Comparison of ENCODE assay signal across 9 cellular contexts in the genomic region with DNA sequence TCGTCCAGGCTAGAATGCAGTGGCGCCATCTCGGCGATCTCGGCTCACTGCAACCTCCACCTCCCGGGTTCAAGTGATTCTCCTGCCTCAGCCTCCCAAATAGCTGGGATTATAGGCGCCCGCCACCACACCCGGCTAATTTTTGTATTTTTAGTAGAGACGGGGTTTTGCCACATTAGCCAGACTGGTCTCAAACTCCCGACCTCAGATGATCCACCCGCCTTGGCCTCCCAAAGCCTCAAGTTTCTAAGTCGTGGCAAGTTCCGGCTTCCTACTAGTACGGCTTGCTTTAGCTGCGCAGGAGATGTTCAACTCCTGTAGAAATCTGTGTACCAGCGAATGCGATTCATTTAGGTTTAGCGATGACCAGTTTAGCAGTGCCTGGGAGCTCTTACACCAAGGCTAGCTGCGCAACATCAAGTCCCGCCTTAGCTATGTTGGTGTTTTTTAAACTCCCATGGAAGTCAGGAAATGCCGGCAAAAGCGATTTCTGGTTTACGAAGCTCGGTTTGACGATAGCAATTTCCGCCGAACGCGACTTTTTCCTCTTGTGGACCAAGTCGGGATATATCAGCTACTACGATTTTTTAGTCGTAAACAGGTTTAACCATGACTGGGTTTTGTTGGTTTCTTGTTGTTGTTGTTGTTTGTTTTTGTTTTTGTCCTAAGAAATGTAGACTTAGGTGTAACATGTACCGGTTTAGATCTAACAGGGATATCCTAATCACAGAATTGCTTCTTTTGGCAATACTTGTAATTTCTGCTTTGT. TPM values are rescaled to one million over a fixed set of nuclear protein-coding genes. Genes with fewer than 3 reads are reported as not detected.
DNase-seq lines count a peak whose midpoint lies in the region; ATAC-seq, FAIRE-seq and TF ChIP-seq lines count a peak whose summit lies in the region.
"Had no signal": no experiment of that assay in that cellular context is flagged by ENCODE, and none has a peak within 500 bp of the region (broad histone marks: within the 10 kb centered on the region; RNA-seq: fewer than 3 reads in every experiment).

No MANE protein-coding gene starts in this region.

- H4K20me1 ChIP-seq in K562 (replicated peaks; ENCODE audit: control insufficient read depth, insufficient read depth, low read length) = no peaks in the 10 kb centered on the region
- no peaks in the 10 kb centered on the region for H4K20me1 ChIP-seq in HepG2 (ENCODE audit: insufficient read depth, low read length)

- no peaks in the 10 kb centered on the region for H3K36me3 ChIP-seq in SK-N-MC (ENCODE audit: insufficient read depth, low read length)
- H3K36me3 ChIP-seq in K562 (ENCODE audit: control insufficient read depth, insufficient read depth, low read length) = no peaks in the 10 kb centered on the region
- no peaks in the 10 kb centered on the region for H3K36me3 ChIP-seq in HepG2 (replicated peaks in 1 of 2; ENCODE audit: control insufficient read depth in 1 of 2, insufficient read depth in 2 of 2, low read length in 2 of 2)

- intact Hi-C loops in K562 (cut with micrococcal nuclease) = loop anchor here (5.0 kb wide), 1 partner anchor 81 kb away; no protein-coding TSS in a partner anchor
- intact Hi-C loops in HepG2 (cut with micrococcal nuclease; ENCODE audit: unreplicated experiment) = loop anchor here (2.0 kb wide), 3 partner anchors 15 to 81 kb away; a partner anchor contains a TSS

- in situ Hi-C loops in K562 (cut with MboI) = no loop called here
- in situ Hi-C loops in HepG2 (cut with HindIII; ENCODE audit: extremely low pct_ligation_motif_present, low pct_unique_long_range_greater_than_20kb) = no loop called here

- CTCF ChIA-PET in AG04450 (lab: Charles Lee) (interaction anchor here (0.6 to 5.1 kb wide), 11 partner anchors 9 to 127 kb away, joined by 3 to 48 read pairs (median 5); a partner anchor contains a TSS), K562 (lab: Yijun Ruan, JAX; ENCODE audit: low intra/inter-chr PET ratio) (interaction anchor here (0.6 to 1.3 kb wide), 3 partner anchors 47 to 130 kb away, joined by 3 read pairs; a partner anchor contains a TSS), HepG2 (lab: Yijun Ruan, JAX; ENCODE audit: low intra/inter-chr PET ratio, low total read pairs) (interaction anchor here (1.3 to 2.7 kb wide), 3 partner anchors 25 to 112 kb away, joined by 3 to 16 read pairs (median 15); a partner anchor contains a TSS)

- peak overlapping the region; percentile 66 for H3K4me3 ChIP-seq in AG04450 (ENCODE audit: low read depth, low read length)
- H3K4me3 ChIP-seq in SK-N-MC = peak overlapping the region; percentile 93; the same call in 1 of the 2 replicates
- peak overlapping the region; percentile 43 for H3K4me3 ChIP-seq in K562
- peak overlapping the region; percentile 75 to 93 (median 77); a peak in 4 of 6 replicates for H3K4me3 ChIP-seq in HepG2 (replicated peaks in 1 of 3; ENCODE audit: insufficient read depth in 1 of 3, low read depth in 2 of 3, low read length in 3 of 3)

- TF ChIP-seq RAD21 in K562 (CRISPR knock-in tag; conservative IDR thresholded peaks at IDR 0.05 in 1 of 2, IDR thresholded peaks at IDR 0.05 in 1 of 2) = no peak
- TF ChIP-seq RAD21 in HepG2 (CRISPR knock-in tag; IDR thresholded peaks at IDR 0.05) = no peak

- ATAC-seq in GM21786 (IDR thresholded peaks at IDR 0.05; ENCODE audit: unreplicated experiment) (peak; percentile 1), K562 (peak; percentile 38), HepG2 (no peak), GM19463 (IDR thresholded peaks at IDR 0.05; ENCODE audit: unreplicated experiment) (no peak), HG03025 (IDR thresholded peaks at IDR 0.05; ENCODE audit: low FRiP score, unreplicated experiment) (no peak)

- H3K4me2 ChIP-seq in K562 (ENCODE audit: insufficient read depth, low read length) (peak overlapping the region; percentile 87), HepG2 (ENCODE audit: low read depth, low read length) (peak overlapping the region; percentile 75)

- FAIRE-seq in K562 (lab: Jason Lieb, UNC) = peak; percentile 49
- no peak for FAIRE-seq in HepG2 (lab: Jason Lieb, UNC)

- WGBS in K562 (ENCODE audit: insufficient coverage, low coverage, missing lambda C conversion rate) = 17% methylated on average over 33 of the region's 34 CpGs
- WGBS in HepG2 (ENCODE audit: low lambda C conversion rate) = 87% methylated on average over 34 of the region's 34 CpGs

- H2AFZ ChIP-seq in K562 (ENCODE audit: low read depth, low read length) (peak overlapping the region; percentile 73), HepG2 (ENCODE audit: low read length) (no peak overlapping the region)

- no peak for TF ChIP-seq CTCF in AG04450 (IDR thresholded peaks at IDR 0.05; ENCODE audit: low read depth, low read length)
- no peak for TF ChIP-seq CTCF in K562 (IDR thresholded peaks at IDR 0.05 in 2 of 3, conservative IDR thresholded peaks at IDR 0.05 in 1 of 3; ENCODE audit: insufficient read depth in 2 of 3, low read depth in 1 of 3, low read length in 3 of 3)
- TF ChIP-seq CTCF in HepG2 (CRISPR knock-in tag; IDR thresholded peaks at IDR 0.05) = no peak

- DNase-seq in AG04450 (ENCODE audit: low read depth, low spot score) (peak; percentile 66), SK-N-MC (ENCODE audit: low read depth, low spot score) (no peak), K562 (ENCODE audit: extremely low read depth in 1 of 4, low spot score in 3 of 4) (peak in 2 of 4 experiments; percentile 38 to 75), HepG2 (ENCODE audit: low spot score) (no peak)
- DNase-seq in stimulated activated naive CD4-positive, alpha-beta T cell (lab: John Stamatoyannopoulos, UW) = peak; percentile 64 to 88 (median 72)

- peaks cover 6 to 26% of the 10 kb centered on the region in 2 experiments; a peak in 4 of 5 replicates for H3K4me1 ChIP-seq in K562 (replicated peaks in 1 of 2; ENCODE audit: control insufficient read depth in 2 of 2, insufficient read depth in 2 of 2, low read length in 2 of 2)
- peaks cover 25% of the 10 kb centered on the region for H3K4me1 ChIP-seq in HepG2 (ENCODE audit: insufficient read depth, low read length)

- H3K27ac ChIP-seq in AG04450 (ENCODE audit: low read depth, low read length) (peak overlapping the region; percentile 97), SK-N-MC (no peak overlapping the region), K562 (ENCODE audit: extremely low read depth, low read depth, low read length) (peak overlapping the region; percentile 80), HepG2 (ENCODE audit: extremely low read length, insufficient read depth, low read length) (no peak overlapping the region)

- peaks cover 29% of the 10 kb centered on the region for H3K79me2 ChIP-seq in K562 (ENCODE audit: control insufficient read depth, insufficient read depth, low read length)
- no peaks in the 10 kb centered on the region for H3K79me2 ChIP-seq in HepG2 (ENCODE audit: insufficient read depth, low read length)

- H3K9ac ChIP-seq in SK-N-MC (ENCODE audit: insufficient read length) (no peak overlapping the region), K562 (ENCODE audit: insufficient read depth in 1 of 2, low read depth in 2 of 2, low read length in 2 of 2) (peak overlapping the region; percentile 82 to 87; a peak in 3 of 4 replicates), HepG2 (ENCODE audit: insufficient read depth, low read depth, low read length) (peak overlapping the region; percentile 66)

- BruUV-seq in K562 (replicated peaks; lab: Mats Ljungman, UMichigan) = no TSS peak
- BruUV-seq in HepG2 (replicated peaks; lab: Mats Ljungman, UMichigan) = TSS peak; percentile 44

- TF ChIP-seq POLR2A in K562 (conservative IDR thresholded peaks at IDR 0.05) (peak; percentile 40; the same call in 1 of the 2 replicates), HepG2 (IDR thresholded peaks at IDR 0.05; ENCODE audit: insufficient read depth in 1 of 2, low read depth in 2 of 2, low read length in 2 of 2) (no peak)

- POLR2A ChIA-PET in AG04450 (lab: Yijun Ruan, JAX) (interaction anchor here (0.7 to 3.9 kb wide), 11 partner anchors 8 to 82 kb away, joined by 3 to 26 read pairs (median 7); no protein-coding TSS in a partner anchor), K562 (lab: Yijun Ruan, JAX) (interaction anchor here (0.6 to 1.9 kb wide), 12 partner anchors 9 to 1535 kb away, joined by 3 to 19 read pairs (median 4); a partner anchor contains a TSS), HepG2 (lab: Yijun Ruan, JAX) (interaction anchor here (0.8 to 6.2 kb wide), 8 partner anchors 15 to 182 kb away, joined by 3 to 43 read pairs (median 5); a partner anchor contains a TSS)

- H3K9me3 ChIP-seq in AG04450 (ENCODE audit: control insufficient read depth, insufficient read depth, low read length) (peaks cover 10% of the 10 kb centered on the region), SK-N-MC (ENCODE audit: low read depth, low read length) (no peaks in the 10 kb centered on the region), K562 (replicated peaks; ENCODE audit: control insufficient read depth, insufficient read depth, low read depth, low read length) (peaks cover 9% of the 10 kb centered on the region), HepG2 (ENCODE audit: low read length) (no peaks in the 10 kb centered on the region)

- H3K27me3 ChIP-seq in AG04450 (ENCODE audit: control insufficient read depth, insufficient read depth, low read length) (no peaks in the 10 kb centered on the region), K562 (ENCODE audit: control insufficient read depth in 2 of 2, insufficient read depth in 2 of 2, low read length in 2 of 2) (no peaks in the 10 kb centered on the region), HepG2 (ENCODE audit: control insufficient read depth in 1 of 2, insufficient read depth in 2 of 2, low read length in 2 of 2) (no peaks in the 10 kb centered on the region)

- H3K9me1 ChIP-seq in K562 (ENCODE audit: control insufficient read depth, insufficient read depth, low read length) = no peaks in the 10 kb centered on the region

- no peak for TF ChIP-seq EP300 in K562 (IDR thresholded peaks at IDR 0.05; ENCODE audit: low read length)
- no peak for TF ChIP-seq EP300 in HepG2 (IDR thresholded peaks at IDR 0.05; ENCODE audit: low read depth in 2 of 2, low read length in 2 of 2)
- no peak for TF ChIP-seq EP300 in HepG2 (CRISPR knock-in tag; IDR thresholded peaks at IDR 0.05; ENCODE audit: borderline replicate concordance)

RNA-seq across cellular contexts. Expression of a gene that starts 46.4 kb away (rescaled TPM):
- 3.7 and 4.9 TPM in 2 replicates for polyA plus RNA-seq in AG04450 (2011; rRNA removed)
- 4.3 and 4.6 TPM in 2 replicates for polyA minus RNA-seq in AG04450 (2011; rRNA and poly(A)+ RNA removed)
- 22.1 and 27.2 TPM in 2 replicates for total RNA-seq in K562 (2011; cell fraction: chromatin; rRNA removed; ENCODE audit: low replicate concordance)
- 17.0 and 20.7 TPM in 2 replicates for total RNA-seq in K562 (2011; cell fraction: nucleolus; rRNA removed)
- total RNA-seq in K562 (2011; cell fraction: nucleoplasm; rRNA removed) = 21.3 and 21.4 TPM in 2 replicates
- total RNA-seq in K562 (2014; rRNA removed) = 3.4 and 3.5 TPM in 2 replicates
- total RNA-seq in K562 (2014; rRNA removed; fragmentation: Illumina TruSeq; extraction: Trizol) = 2.8 and 3.4 TPM in 2 replicates
- 3.4 and 3.5 TPM in 2 replicates for total RNA-seq in K562 (2015; rRNA removed; fragmentation: Illumina TruSeq; extraction: Trizol)
- 3.9 and 4.3 TPM in 2 replicates for total RNA-seq in K562 (2021)
- polyA plus RNA-seq in K562 (2011; rRNA removed) = 2.3 and 2.7 TPM in 2 replicates
- polyA plus RNA-seq in K562 (2011; cell fraction: cytosol; rRNA removed) = 2.6 and 3.1 TPM in 2 replicates
- 6.1 and 8.3 TPM in 2 replicates for polyA plus RNA-seq in K562 (2011; cell fraction: nucleus; rRNA removed)
- polyA plus RNA-seq in K562 (2012) = 3.4 and 6.0 TPM in 2 replicates
- polyA plus RNA-seq in K562 (2014; fragmentation: Illumina TruSeq; extraction: Trizol) = 2.3 and 3.4 TPM in 2 replicates
- polyA plus RNA-seq in K562 (2014; fragmentation: Nextera tagmentation; extraction: Ambion mirVana) = 1 to 10 TPM; 2.1 to 3.5 TPM
- polyA plus RNA-seq in K562 (2014; rRNA removed) = 4.8 and 7.5 TPM in 2 replicates
- polyA minus RNA-seq in K562 (2011; rRNA and poly(A)+ RNA removed) = 5.8 and 6.1 TPM in 2 replicates
- 0.48 and 1.8 TPM in 2 replicates for polyA minus RNA-seq in K562 (2011; cell fraction: cytosol; rRNA and poly(A)+ RNA removed)
- polyA minus RNA-seq in K562 (2011; cell fraction: nucleus; rRNA and poly(A)+ RNA removed) = 15.4 and 18.3 TPM in 2 replicates
- total RNA-seq in HepG2 (2016; rRNA removed; fragmentation: Illumina TruSeq; extraction: Trizol) = 0.76 and 0.95 TPM in 2 replicates
- 0.40 and 0.53 TPM in 2 replicates for total RNA-seq in HepG2 (2016; cell fraction: cytosol; rRNA removed; fragmentation: Illumina TruSeq; extraction: Trizol; ENCODE audit: low read depth)
- 0.58 and 0.74 TPM in 2 replicates for total RNA-seq in HepG2 (2016; cell fraction: insoluble cytoplasmic fraction; rRNA removed; fragmentation: Illumina TruSeq; extraction: Trizol)
- total RNA-seq in HepG2 (2016; cell fraction: membrane; rRNA removed; fragmentation: Illumina TruSeq; extraction: Trizol) = 0.65 TPM in 2 replicates
- 1.5 and 1.8 TPM in 2 replicates for total RNA-seq in HepG2 (2016; cell fraction: nucleus; rRNA removed; fragmentation: Illumina TruSeq; extraction: Trizol)
- 1.3 TPM in 2 replicates for polyA plus RNA-seq in HepG2 (2011; rRNA removed)
- polyA plus RNA-seq in HepG2 (2011; cell fraction: cytosol; rRNA removed) = 0.90 and 1.1 TPM in 2 replicates
- 2.6 and 2.7 TPM in 2 replicates for polyA plus RNA-seq in HepG2 (2011; cell fraction: nucleus; rRNA removed)
- 0.52 and 0.67 TPM in 2 replicates for polyA plus RNA-seq in HepG2 (2012)
- 0.37 and 0.41 TPM in 2 replicates for polyA plus RNA-seq in HepG2 (2016; cell fraction: cytosol; fragmentation: Illumina TruSeq; extraction: Trizol; ENCODE audit: low read depth)
- 0.28 and 0.72 TPM in 2 replicates for polyA plus RNA-seq in HepG2 (2016; cell fraction: insoluble cytoplasmic fraction; fragmentation: Illumina TruSeq; extraction: Trizol; ENCODE audit: low read depth)
- polyA plus RNA-seq in HepG2 (2016; cell fraction: membrane; fragmentation: Illumina TruSeq; extraction: Trizol; ENCODE audit: low read depth) = 0.34 and 0.62 TPM in 2 replicates
- 1.2 and 1.5 TPM in 2 replicates for polyA plus RNA-seq in HepG2 (2016; cell fraction: nucleus; fragmentation: Illumina TruSeq; extraction: Trizol; ENCODE audit: insufficient read depth, low read depth)
- 1.5 and 11.0 TPM in 2 replicates for polyA minus RNA-seq in HepG2 (2011; rRNA and poly(A)+ RNA removed; ENCODE audit: low replicate concordance)
- polyA minus RNA-seq in HepG2 (2011; cell fraction: cytosol; rRNA and poly(A)+ RNA removed) = 0.49 TPM in 1 of 2 replicates, not detected in the other
- polyA minus RNA-seq in HepG2 (2011; cell fraction: nucleus; rRNA and poly(A)+ RNA removed) = 3.9 and 4.5 TPM in 2 replicates
- polyA plus RNA-seq: neural cell had no signal

Comparison
In these comparisons a context has a peak if more than half of its experiments do, and no peak if none do; other contexts are left out.
1. DNase-seq: peak in AG04450 (single experiment) and stimulated activated naive CD4-positive, alpha-beta T cell (6 of 6); none in SK-N-MC (single experiment) and HepG2 (single experiment).
2. H3K27ac ChIP-seq: peak in AG04450 (single experiment) and K562 (single experiment); none in SK-N-MC (single experiment) and HepG2 (single experiment).
3. H3K4me3 ChIP-seq: peak in every context shown above with its lines; median percentile 93 in SK-N-MC; 77 in HepG2; 66 in AG04450; 43 in K562.
4. ATAC-seq: peak in GM21786 (single experiment) and K562 (single experiment); none in HepG2 (single experiment), GM19463 (single experiment) and HG03025 (single experiment).